10 cellular contexts compared by ENCODE assay signal in genomic region chr6:10759884-10760329, GRCh38. TPM values are rescaled to one million over a fixed set of nuclear protein-coding genes. Genes with fewer than 3 reads are reported as not detected.
DNase-seq lines count a peak whose midpoint lies in the region; ATAC-seq and TF ChIP-seq lines count a peak whose summit lies in the region.
"Had no signal": no experiment of that assay in that cellular context is flagged by ENCODE, and none has a peak within 500 bp of the region (broad histone marks: within the 10 kb centered on the region; RNA-seq: fewer than 3 reads in every experiment).

No MANE protein-coding gene starts in this region.

- H3K4me3 Mint-ChIP-seq in activated naive CD4-positive, alpha-beta T cell treated with anti-CD3 and anti-CD28 coated beads for 36 hours, result no peak overlapping the region
- H3K4me3 Mint-ChIP-seq in chondrocyte (ENCODE audit: unreplicated experiment), result no peak overlapping the region
- H3K4me3 Mint-ChIP-seq: activated naive CD8-positive, alpha-beta T cell had no signal

- TF ChIP-seq CTCF in gastroesophageal sphincter (IDR thresholded peaks at IDR 0.05) (no peak), thyroid gland (IDR thresholded peaks at IDR 0.05) (no peak), chondrocyte (IDR thresholded peaks at IDR 0.05) (no peak)

- no peaks in the 10 kb centered on the region for H3K9me3 Mint-ChIP-seq in activated naive CD4-positive, alpha-beta T cell treated with anti-CD3 and anti-CD28 coated beads, Interleukin-2, amount 50 U/mL, for 72 hours
- no peaks in the 10 kb centered on the region for H3K9me3 Mint-ChIP-seq in activated naive CD4-positive, alpha-beta T cell treated with anti-CD3 and anti-CD28 coated beads for 36 hours
- H3K9me3 Mint-ChIP-seq in chondrocyte (ENCODE audit: low read depth), result no peaks in the 10 kb centered on the region

- no peak for DNase-seq in activated naive CD4-positive, alpha-beta T cell treated with anti-CD3 and anti-CD28 coated beads, Interleukin-2, amount 50 U/mL, for 72 hours (ENCODE audit: low spot score in 2 of 2)
- no peak for DNase-seq in activated naive CD4-positive, alpha-beta T cell treated with anti-CD3 and anti-CD28 coated beads for 36 hours
- DNase-seq in SW 1271 (lab: John Stamatoyannopoulos, UW) (peak; percentile 79 to 85), thyroid gland (peak; percentile 76 to 78), retina (no peak), chondrocyte (ENCODE audit: low spot score) (no peak), NCI-H2107 (lab: John Stamatoyannopoulos, UW) (no peak)

- H3K27me3 ChIP-seq in gastroesophageal sphincter, result no peaks in the 10 kb centered on the region
- H3K27me3 ChIP-seq in thyroid gland, result no peaks in the 10 kb centered on the region

- H3K4me3 ChIP-seq in gastroesophageal sphincter, result no peak overlapping the region
- no peak overlapping the region for H3K4me3 ChIP-seq in thyroid gland (replicated peaks in 1 of 3)
- H3K4me3 ChIP-seq: SK-N-MC had no signal

- no peak overlapping the region for H3K27ac ChIP-seq in gastroesophageal sphincter
- peak overlapping the region; percentile 11 to 64 (median 41) for H3K27ac ChIP-seq in thyroid gland
- H3K27ac ChIP-seq: SK-N-MC had no signal

- 48 to 55% methylated on average over 3 to 6 of the region's 6 CpGs for WGBS in gastroesophageal sphincter (ENCODE audit: low coverage in 1 of 2), 2 donors
- 43 to 50% methylated on average over 6 of the region's 6 CpGs for WGBS in thyroid gland, 2 donors

- H3K27me3 Mint-ChIP-seq in activated naive CD4-positive, alpha-beta T cell treated with anti-CD3 and anti-CD28 coated beads for 36 hours (ENCODE audit: low read depth), result no peaks in the 10 kb centered on the region
- H3K27me3 Mint-ChIP-seq in chondrocyte (ENCODE audit: low read depth), result no peaks in the 10 kb centered on the region
- H3K27me3 Mint-ChIP-seq: activated naive CD8-positive, alpha-beta T cell had no signal

- peak; percentile 52 to 69 for ATAC-seq in activated naive CD4-positive, alpha-beta T cell treated with anti-CD3 and anti-CD28 coated beads, Interleukin-2, amount 50 U/mL, for 72 hours
- peak; percentile 25 for ATAC-seq in gastroesophageal sphincter

- H3K4me1 ChIP-seq in gastroesophageal sphincter (peaks cover 0 to 15% (median 0%) of the 10 kb centered on the region in 3 donors), thyroid gland (peaks cover 0 to 14% of the 10 kb centered on the region in 2 donors)

- H3K4me1 Mint-ChIP-seq in activated naive CD4-positive, alpha-beta T cell treated with anti-CD3 and anti-CD28 coated beads for 36 hours (ENCODE audit: low read depth), result peaks cover 25% of the 10 kb centered on the region
- H3K4me1 Mint-ChIP-seq in chondrocyte (ENCODE audit: low read depth), result peaks cover 17% of the 10 kb centered on the region

- no peak overlapping the region for H3K27ac Mint-ChIP-seq in activated naive CD4-positive, alpha-beta T cell treated with anti-CD3 and anti-CD28 coated beads, Interleukin-2, amount 50 U/mL, for 72 hours
- H3K27ac Mint-ChIP-seq in activated naive CD4-positive, alpha-beta T cell treated with anti-CD3 and anti-CD28 coated beads for 36 hours, result no peak overlapping the region
- H3K27ac Mint-ChIP-seq in chondrocyte (ENCODE audit: unreplicated experiment), result no peak overlapping the region

- H3K36me3 ChIP-seq in gastroesophageal sphincter (peaks cover 0 to 53% of the 10 kb centered on the region in 2 donors), thyroid gland (peaks cover 8 to 12% of the 10 kb centered on the region in 2 donors)

- intact Hi-C loops in activated naive CD4-positive, alpha-beta T cell treated with anti-CD3 and anti-CD28 coated beads for 36 hours (cut with micrococcal nuclease), result loop anchor here (1.0 kb wide), 1 partner anchor 13 kb away; the partner anchor contains the start of gene TMEM14B
- intact Hi-C loops in thyroid gland (cut with DNase I), result no loop called here

- TF ChIP-seq POLR2A in gastroesophageal sphincter (IDR thresholded peaks at IDR 0.05) (no peak), thyroid gland (IDR thresholded peaks at IDR 0.05) (no peak)

- CTCF ChIA-PET in activated naive CD4-positive, alpha-beta T cell treated with anti-CD3 and anti-CD28 coated beads for 36 hours (lab: Charles Lee), result interaction anchor here (0.6 to 1.7 kb wide), 7 partner anchors 11 to 280 kb away, joined by 3 to 6 read pairs (median 3); no protein-coding TSS in a partner anchor

- TF ChIP-seq EP300 in gastroesophageal sphincter (IDR thresholded peaks at IDR 0.05), result no peak

- H3K36me3 Mint-ChIP-seq in activated naive CD4-positive, alpha-beta T cell treated with anti-CD3 and anti-CD28 coated beads, Interleukin-2, amount 50 U/mL, for 72 hours, result peaks cover 12 to 36% of the 10 kb centered on the region in 2 donors
- H3K36me3 Mint-ChIP-seq in activated naive CD4-positive, alpha-beta T cell treated with anti-CD3 and anti-CD28 coated beads for 36 hours (ENCODE audit: low read depth), result peaks cover 46% of the 10 kb centered on the region
- H3K36me3 Mint-ChIP-seq in chondrocyte (ENCODE audit: low read depth), result peaks cover 16% of the 10 kb centered on the region

- H3K9me3 ChIP-seq in gastroesophageal sphincter (no peaks in the 10 kb centered on the region), thyroid gland (no peaks in the 10 kb centered on the region)

RNA-seq across cellular contexts. Expression of gene TMEM14B, which starts 12.3 kb away (rescaled TPM):
- 100 to 1,000 TPM in 1 of 2 donors, 10 to 100 TPM in 1; 86.7 to 104 TPM for total RNA-seq in activated naive CD4-positive, alpha-beta T cell treated with anti-CD3 and anti-CD28 coated beads, Interleukin-2, amount 50 U/mL, for 72 hours
- 10 to 100 TPM; 78.7 to 79.5 TPM for total RNA-seq in activated naive CD4-positive, alpha-beta T cell treated with anti-CD3 and anti-CD28 coated beads for 36 hours
- total RNA-seq in gastroesophageal sphincter, result 10 to 100 TPM; 29.7 to 65.2 (median 60.5) TPM
- 100 to 1,000 TPM; 114 to 217 (median 197) TPM for total RNA-seq in thyroid gland
- 45.5 to 65.9 TPM (median 50.5 TPM) in 3 replicates for total RNA-seq in chondrocyte

RNA-seq across cellular contexts. Expression of gene TMEM14C, which starts 37.0 kb away (rescaled TPM):
- 10 to 100 TPM; 67.2 to 91.1 TPM for total RNA-seq in activated naive CD4-positive, alpha-beta T cell treated with anti-CD3 and anti-CD28 coated beads, Interleukin-2, amount 50 U/mL, for 72 hours
- total RNA-seq in activated naive CD4-positive, alpha-beta T cell treated with anti-CD3 and anti-CD28 coated beads for 36 hours, result 10 to 100 TPM; 77.0 to 81.1 TPM
- total RNA-seq in gastroesophageal sphincter (100 to 1,000 TPM in 3 of 4 donors, 10 to 100 TPM in 1; 97.4 to 209 (median 150) TPM), thyroid gland (100 to 1,000 TPM; 103 to 215 (median 162) TPM), chondrocyte (115 to 119 TPM (median 117 TPM) in 3 replicates)

Comparison
In these comparisons a context has a peak if more than half of its experiments do, and no peak if none do; other contexts are left out.
1. DNase-seq: peak in SW 1271 (2 of 2) and thyroid gland (2 of 2); none in activated naive CD4-positive, alpha-beta T cell treated with anti-CD3 and anti-CD28 coated beads, Interleukin-2, amount 50 U/mL, for 72 hours (0 of 2), activated naive CD4-positive, alpha-beta T cell treated with anti-CD3 and anti-CD28 coated beads for 36 hours (single experiment), retina (single experiment), chondrocyte (single experiment) and NCI-H2107 (single experiment).
2. H3K27ac ChIP-seq: peak in thyroid gland (3 of 3); none in gastroesophageal sphincter (0 of 4).